26 cellular contexts compared by ENCODE assay signal in the genomic region with DNA sequence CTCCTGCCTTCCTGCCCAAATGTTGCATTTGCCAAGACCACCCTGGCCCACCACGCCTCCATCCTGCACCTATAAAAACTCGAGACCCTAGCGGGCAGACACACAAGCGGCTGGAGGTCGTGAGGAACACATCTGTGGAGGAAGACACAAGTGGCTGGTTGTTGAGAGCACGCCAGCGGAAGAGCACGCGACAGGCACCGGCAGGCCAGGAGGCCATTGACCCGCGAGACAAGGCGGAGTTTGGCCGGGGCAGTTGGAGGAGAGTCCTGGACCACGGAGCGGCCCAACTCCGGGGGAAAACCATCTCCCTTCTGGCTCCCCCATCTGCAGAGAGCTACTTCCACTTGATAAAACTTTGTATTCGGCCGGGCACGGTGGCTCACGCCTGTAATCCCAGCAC.
"Had no signal": no experiment of that assay in that cellular context is flagged by ENCODE, and none has a peak within 500 bp of the region (broad histone marks: within the 10 kb centered on the region; RNA-seq: fewer than 3 reads in every experiment).

No MANE protein-coding gene starts in this region.

- H3K4me3 Mint-ChIP-seq: dendritic cell treated with granulocyte-macrophage colony-stimulating factor and Interleukin-4, amounts not matched to agents 40 ng/mL and 50 ng/mL, for 4 days; effector memory CD8-positive, alpha-beta T cell; endodermal cell; immature natural killer cell; mesothelial cell of epicardium had no signal

- H3K4me1 ChIP-seq: colonic mucosa, esophagus squamous epithelium, gastrocnemius medialis, heart right ventricle, left lung, lower lobe of right lung had no signal

- H3K9me3 ChIP-seq: colonic mucosa, esophagus squamous epithelium, gastrocnemius medialis, heart right ventricle, left lung, lower lobe of right lung, mucosa of descending colon had no signal

- H3K27ac ChIP-seq: colonic mucosa, epithelial cell of prostate, esophagus squamous epithelium, gastrocnemius medialis, heart right ventricle, left lung, lower lobe of right lung had no signal

- FAIRE-seq: endometrium had no signal

- H3K36me3 ChIP-seq: colonic mucosa, esophagus squamous epithelium, gastrocnemius medialis, heart right ventricle, left lung, lower lobe of right lung had no signal

- H3K27ac Mint-ChIP-seq: dendritic cell treated with granulocyte-macrophage colony-stimulating factor and Interleukin-4, amounts not matched to agents 40 ng/mL and 50 ng/mL, for 4 days; effector memory CD8-positive, alpha-beta T cell; immature natural killer cell; mesothelial cell of epicardium had no signal

- H3K27me3 ChIP-seq: colonic mucosa, esophagus squamous epithelium, gastrocnemius medialis, heart right ventricle, left lung had no signal

- H3K27me3 Mint-ChIP-seq: dendritic cell treated with granulocyte-macrophage colony-stimulating factor and Interleukin-4, amounts not matched to agents 40 ng/mL and 50 ng/mL, for 4 days; effector memory CD8-positive, alpha-beta T cell had no signal

- H3K4me1 Mint-ChIP-seq: immature natural killer cell, mesothelial cell of epicardium had no signal

- H3K4me3 ChIP-seq: colonic mucosa, esophagus squamous epithelium, gastrocnemius medialis, heart right ventricle, left lung, lower lobe of right lung, mucosa of descending colon had no signal

- H3K9me3 Mint-ChIP-seq: dendritic cell treated with granulocyte-macrophage colony-stimulating factor and Interleukin-4, amounts not matched to agents 40 ng/mL and 50 ng/mL, for 4 days; effector memory CD8-positive, alpha-beta T cell had no signal

- DNase-seq: colonic mucosa; cortex of kidney; effector CD8-positive, alpha-beta T cell; effector memory CD8-positive, alpha-beta T cell; endodermal cell; erythroblast; esophagus squamous epithelium; foreskin fibroblast; foreskin melanocyte; gastrocnemius medialis; glutamatergic neuron; head of caudate nucleus; heart right ventricle; hippocampal formation; immature natural killer cell; islet precursor cell; left cardiac atrium; left ventricle myocardium superior; lower lobe of right lung; mesenchymal stem cell; mucosa of descending colon had no signal

- H3K36me3 Mint-ChIP-seq: immature natural killer cell, mesothelial cell of epicardium had no signal
